13 cellular contexts compared by ENCODE assay signal in the genomic region with DNA sequence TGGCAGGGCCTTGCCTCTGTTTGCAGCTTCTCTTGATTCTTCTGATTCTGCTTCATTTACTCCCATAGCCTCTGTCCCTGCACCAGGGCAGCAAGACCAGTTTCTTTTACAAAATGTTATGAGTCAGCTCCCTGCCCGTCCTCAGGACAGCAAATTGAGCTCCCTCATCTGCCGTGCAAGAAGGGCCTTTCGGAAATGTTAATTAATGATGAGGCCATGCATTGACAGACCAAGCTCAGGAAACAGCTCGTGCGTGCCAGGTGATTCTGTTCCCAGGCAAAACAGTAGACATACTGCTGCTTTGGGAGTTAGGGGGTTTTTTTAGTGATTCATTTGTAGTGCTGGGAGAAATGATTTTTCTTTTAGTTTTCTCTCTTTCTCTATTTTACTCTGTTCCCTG.
A peak's percentile ranks its signal among the peaks of the same experiment; 100 is the strongest.
DNase-seq lines count a peak whose midpoint lies in the region; ATAC-seq and TF ChIP-seq lines count a peak whose summit lies in the region.
"Had no signal": no experiment of that assay in that cellular context is flagged by ENCODE, and none has a peak within 500 bp of the region (broad histone marks: within the 10 kb centered on the region; RNA-seq: fewer than 3 reads in every experiment).

No MANE protein-coding gene starts in this region.

- H3K4me1 ChIP-seq in smooth muscle cell (ENCODE audit: low read depth), result no peaks in the 10 kb centered on the region

- H3K36me3 ChIP-seq in smooth muscle cell (ENCODE audit: low read depth), result no peaks in the 10 kb centered on the region

- ATAC-seq in GM19467 (IDR thresholded peaks at IDR 0.05; ENCODE audit: unreplicated experiment) (peak; percentile 65), HG03097 (IDR thresholded peaks at IDR 0.05; ENCODE audit: low FRiP score, unreplicated experiment) (peak; percentile 88)

- no peak overlapping the region for H2AFZ ChIP-seq in smooth muscle cell (ENCODE audit: low read depth)

- no peak overlapping the region for H3K4me3 ChIP-seq in GM12865 (ENCODE audit: low read depth, low read length)
- H3K4me3 ChIP-seq in epithelial cell of esophagus (ENCODE audit: low read length), result no peak overlapping the region
- H3K4me3 ChIP-seq in smooth muscle cell, result no peak overlapping the region
- H3K4me3 ChIP-seq: SK-N-MC had no signal

- no peaks in the 10 kb centered on the region for H3K79me2 ChIP-seq in smooth muscle cell (ENCODE audit: low read depth)

- no peak overlapping the region for H3K9ac ChIP-seq in smooth muscle cell (ENCODE audit: low read depth)
- H3K9ac ChIP-seq: KMS-11 had no signal

- TF ChIP-seq CTCF in GM12865 (IDR thresholded peaks at IDR 0.05; ENCODE audit: insufficient read depth, low read depth, low read length, missing control alignments) (no peak), epithelial cell of esophagus (IDR thresholded peaks at IDR 0.05; ENCODE audit: insufficient read depth, low read depth, low read length, missing control alignments) (no peak), smooth muscle cell (IDR thresholded peaks at IDR 0.05; ENCODE audit: borderline replicate concordance, insufficient read depth, poor library complexity, severe bottlenecking) (no peak)

- H3K4me2 ChIP-seq in smooth muscle cell, result no peak overlapping the region
- H3K4me2 ChIP-seq: KMS-11 had no signal

- H4K20me1 ChIP-seq in smooth muscle cell (ENCODE audit: low read depth), result no peaks in the 10 kb centered on the region

- H3K27me3 ChIP-seq in smooth muscle cell (ENCODE audit: low read depth), result peaks cover 9% of the 10 kb centered on the region

- no peaks in the 10 kb centered on the region for H3K9me3 ChIP-seq in smooth muscle cell (replicated peaks; ENCODE audit: low read depth)

- 51% methylated on average over 5 of the region's 5 CpGs for WGBS in smooth muscle cell (ENCODE audit: low lambda C conversion rate)

- DNase-seq in GM12865 (ENCODE audit: low read depth), result peak; percentile 89
- peak; percentile 75 for DNase-seq in epithelial cell of esophagus (ENCODE audit: low read depth)
- DNase-seq in smooth muscle cell (lab: John Stamatoyannopoulos, UW; ENCODE audit: unreplicated experiment), result no peak
- DNase-seq in caudate nucleus (lab: John Stamatoyannopoulos, UW), result no peak
- DNase-seq in stimulated activated CD4-positive, alpha-beta T cell treated with anti-CD3 and anti-CD28 coated beads, Interleukin-4, amount 100 ng/mL, for 24 hours, result no peak
- no peak for DNase-seq in DMS79 treated with DMSO at 0.1 percent for 48 hours (lab: John Stamatoyannopoulos, UW)
- DNase-seq: activated effector memory CD4-positive, alpha-beta T cell treated with Interleukin-2 at 50 U/mL for 16 hours; CD4-positive, CD25-positive, alpha-beta regulatory T cell; naive B cell had no signal

- H3F3A ChIP-seq in smooth muscle cell (ENCODE audit: low read depth), result no peaks in the 10 kb centered on the region

- H3K27ac ChIP-seq in smooth muscle cell (ENCODE audit: low read depth), result no peak overlapping the region
- no peak overlapping the region for H3K27ac ChIP-seq in caudate nucleus (ENCODE audit: low read depth, low read length)
- H3K27ac ChIP-seq: KMS-11, SK-N-MC had no signal

Comparison
In these comparisons a context has a peak if more than half of its experiments do, and no peak if none do; other contexts are left out.
1. DNase-seq: peak in GM12865 (single experiment) and epithelial cell of esophagus (single experiment); none in smooth muscle cell (single experiment), caudate nucleus (0 of 61), stimulated activated CD4-positive, alpha-beta T cell treated with anti-CD3 and anti-CD28 coated beads, Interleukin-4, amount 100 ng/mL, for 24 hours (single experiment) and DMS79 treated with DMSO at 0.1 percent for 48 hours (single experiment).